Comparison of ENCODE assay signal across 9 cellular contexts in the genomic region with DNA sequence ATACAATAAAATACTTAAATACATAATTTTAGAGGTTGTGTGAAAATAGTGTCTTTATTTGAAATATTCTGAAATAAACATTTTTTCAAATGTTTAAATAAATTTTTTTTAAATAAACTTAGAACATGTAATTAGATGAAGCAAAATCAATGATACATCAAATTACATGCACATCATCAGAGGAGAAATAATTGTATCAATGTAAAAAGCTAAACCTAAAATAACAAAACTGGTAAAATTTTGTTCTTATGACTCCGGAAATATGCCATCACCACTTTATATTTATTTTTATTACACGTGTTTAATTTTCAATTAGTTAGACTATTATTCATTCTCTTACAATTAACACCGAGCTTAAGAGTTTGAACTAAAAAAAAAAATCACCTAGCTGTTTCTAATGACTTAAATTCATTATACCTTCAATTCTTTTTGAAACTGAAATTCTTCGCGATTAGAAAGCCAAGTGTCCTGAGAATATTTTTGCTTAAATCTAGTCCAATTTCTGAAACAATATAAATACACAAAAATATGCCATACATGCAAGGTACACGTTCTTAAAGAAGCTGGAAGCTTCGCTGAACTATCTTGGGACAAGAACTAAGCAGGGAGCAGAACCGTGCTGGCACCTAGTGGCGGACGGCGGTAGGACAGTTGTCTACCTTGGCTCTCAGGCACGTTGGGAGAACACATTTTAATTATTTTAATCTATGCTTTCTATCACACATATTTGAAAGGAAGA.
DNase-seq lines count a peak whose midpoint lies in the region; ATAC-seq, FAIRE-seq and TF ChIP-seq lines count a peak whose summit lies in the region.
"Had no signal": no experiment of that assay in that cellular context is flagged by ENCODE, and none has a peak within 500 bp of the region (broad histone marks: within the 10 kb centered on the region; RNA-seq: fewer than 3 reads in every experiment).

No MANE protein-coding gene starts in this region.

- TF ChIP-seq POLR2A in uterus (IDR thresholded peaks at IDR 0.05): no peak

- ATAC-seq in GM21825 (IDR thresholded peaks at IDR 0.05; ENCODE audit: unreplicated experiment): peak; percentile 86
- peak; percentile 49 for ATAC-seq in activated T-helper 17 cell treated with anti-CD3 and anti-CD28 coated beads, Interleukin-2, amount 50 U/mL, for 72 hours (replicated peaks)

- peak; percentile 97 for FAIRE-seq in frontal cortex (lab: Jason Lieb, UNC)

- in situ Hi-C loops in G401 (cut with HindIII; ENCODE audit: low sequenced_read_pairs): no loop called here

- intact Hi-C loops in uterus (cut with DNase I; ENCODE audit: low total_unique reads): no loop called here

- H3K36me3 ChIP-seq in KMS-11 (ENCODE audit: insufficient read depth): no peaks in the 10 kb centered on the region
- H3K36me3 ChIP-seq in OCI-LY1 (ENCODE audit: insufficient read depth, low read length): no peaks in the 10 kb centered on the region
- no peaks in the 10 kb centered on the region for H3K36me3 ChIP-seq in uterus

- DNase-seq in G401 (ENCODE audit: low spot score) (peak; percentile 41), frontal cortex (ENCODE audit: low spot score in 2 of 2) (peak; percentile 0 to 18), osteocyte (ENCODE audit: extremely low spot score, unreplicated experiment) (peak; percentile 87), uterus (peak; percentile 28 to 56)

- peaks cover 5% of the 10 kb centered on the region for H3K4me1 ChIP-seq in KMS-11 (ENCODE audit: low read depth, poor library complexity, severe bottlenecking)
- no peaks in the 10 kb centered on the region for H3K4me1 ChIP-seq in OCI-LY1 (ENCODE audit: insufficient read depth, low read length, severe bottlenecking)
- no peaks in the 10 kb centered on the region for H3K4me1 ChIP-seq in uterus

- H3K79me2 ChIP-seq in KMS-11 (ENCODE audit: insufficient read depth, low read depth): no peaks in the 10 kb centered on the region
- H3K79me2 ChIP-seq in OCI-LY1 (ENCODE audit: insufficient read depth, low read length): no peaks in the 10 kb centered on the region

- H3K36me3 Mint-ChIP-seq in activated T-helper 17 cell treated with anti-CD3 and anti-CD28 coated beads, Interleukin-2, amount 50 U/mL, for 72 hours (ENCODE audit: low read depth): no peaks in the 10 kb centered on the region
- H3K36me3 Mint-ChIP-seq in osteocyte (ENCODE audit: unreplicated experiment): no peaks in the 10 kb centered on the region

- no peak overlapping the region for H3K9ac ChIP-seq in KMS-11
- no peak overlapping the region for H3K9ac ChIP-seq in OCI-LY1 (ENCODE audit: low read length)

- H2AFZ ChIP-seq in KMS-11 (ENCODE audit: low read depth) (peak overlapping the region; percentile 18; the same call in 1 of the 2 replicates), OCI-LY1 (ENCODE audit: low read length) (no peak overlapping the region)

- H3K4me2 ChIP-seq in KMS-11 (0 out of 2 replicates have a peak overlapping the region, but pooled peaks have one; percentile 45), OCI-LY1 (ENCODE audit: low read length) (no peak overlapping the region)

- H4K20me1 ChIP-seq in KMS-11 (ENCODE audit: insufficient read depth): no peaks in the 10 kb centered on the region
- no peaks in the 10 kb centered on the region for H4K20me1 ChIP-seq in OCI-LY1 (ENCODE audit: insufficient read depth, low read length)

- H3K4me1 Mint-ChIP-seq in activated T-helper 17 cell treated with anti-CD3 and anti-CD28 coated beads, Interleukin-2, amount 50 U/mL, for 72 hours: no peaks in the 10 kb centered on the region
- H3K4me1 Mint-ChIP-seq in osteocyte (ENCODE audit: unreplicated experiment): peaks cover 18% of the 10 kb centered on the region
- H3K4me1 Mint-ChIP-seq: central memory CD8-positive, alpha-beta T cell had no signal

- H3K4me3 Mint-ChIP-seq in activated T-helper 17 cell treated with anti-CD3 and anti-CD28 coated beads, Interleukin-2, amount 50 U/mL, for 72 hours: no peak overlapping the region
- no peak overlapping the region for H3K4me3 Mint-ChIP-seq in osteocyte (ENCODE audit: unreplicated experiment)
- H3K4me3 Mint-ChIP-seq: central memory CD8-positive, alpha-beta T cell had no signal

- H3K9me3 Mint-ChIP-seq in activated T-helper 17 cell treated with anti-CD3 and anti-CD28 coated beads, Interleukin-2, amount 50 U/mL, for 72 hours: no peaks in the 10 kb centered on the region
- H3K9me3 Mint-ChIP-seq in osteocyte (ENCODE audit: unreplicated experiment): no peaks in the 10 kb centered on the region
- H3K9me3 Mint-ChIP-seq: central memory CD8-positive, alpha-beta T cell had no signal

- no peaks in the 10 kb centered on the region for H3F3A ChIP-seq in OCI-LY1 (ENCODE audit: insufficient read depth, low read length)

- H3K27me3 Mint-ChIP-seq in activated T-helper 17 cell treated with anti-CD3 and anti-CD28 coated beads, Interleukin-2, amount 50 U/mL, for 72 hours: peaks cover 3% of the 10 kb centered on the region
- H3K27me3 Mint-ChIP-seq in osteocyte (ENCODE audit: unreplicated experiment): peaks cover 6% of the 10 kb centered on the region
- H3K27me3 Mint-ChIP-seq: central memory CD8-positive, alpha-beta T cell had no signal

- H3K9me2 ChIP-seq in OCI-LY1 (ENCODE audit: low read depth, low read length): no peaks in the 10 kb centered on the region

- H3K27me3 ChIP-seq in KMS-11 (ENCODE audit: insufficient read depth, low read depth) (no peaks in the 10 kb centered on the region), OCI-LY1 (ENCODE audit: insufficient read depth, low read length) (no peaks in the 10 kb centered on the region), uterus (peaks cover 0 to 8% of the 10 kb centered on the region in 2 donors)

- H3K27ac ChIP-seq in KMS-11 (no peak overlapping the region), OCI-LY1 (ENCODE audit: low read depth, low read length, poor library complexity, severe bottlenecking) (no peak overlapping the region), uterus (no peak overlapping the region)

- no peaks in the 10 kb centered on the region for H3K9me3 ChIP-seq in OCI-LY1 (ENCODE audit: low read length)
- no peaks in the 10 kb centered on the region for H3K9me3 ChIP-seq in uterus

- TF ChIP-seq CTCF in KMS-11 (conservative IDR thresholded peaks at IDR 0.05; ENCODE audit: low read depth, low read length) (peak; percentile 90), OCI-LY1 (IDR thresholded peaks at IDR 0.05; ENCODE audit: low read length) (peak; percentile 89), osteocyte (IDR thresholded peaks at IDR 0.05) (peak; percentile 96), uterus (IDR thresholded peaks at IDR 0.05) (peak; percentile 64 to 77 (median 69))

- H3K27ac Mint-ChIP-seq in activated T-helper 17 cell treated with anti-CD3 and anti-CD28 coated beads, Interleukin-2, amount 50 U/mL, for 72 hours: no peak overlapping the region
- no peak overlapping the region for H3K27ac Mint-ChIP-seq in osteocyte (ENCODE audit: unreplicated experiment)

- no peak overlapping the region for H3K4me3 ChIP-seq in KMS-11 (IDR thresholded peaks at IDR 0.05; ENCODE audit: insufficient read depth, low read depth, low read length)
- H3K4me3 ChIP-seq in OCI-LY1 (ENCODE audit: low read depth, low read length, poor library complexity, severe bottlenecking): no peak overlapping the region
- H3K4me3 ChIP-seq in uterus: no peak overlapping the region

Comparison
In these comparisons a context has a peak if more than half of its experiments do, and no peak if none do; other contexts are left out.
1. DNase-seq: peak in every context shown above with its lines; median percentile 87 in osteocyte; 42 in uterus; 41 in G401; 9 in frontal cortex.